ENCODE assay signal across 16 cellular contexts in genomic region chr21:43305811-43306311, GRCh38.
DNase-seq lines count a peak whose midpoint lies in the region; ATAC-seq and TF ChIP-seq lines count a peak whose summit lies in the region.
"Had no signal": no experiment of that assay in that cellular context is flagged by ENCODE, and none has a peak within 500 bp of the region (broad histone marks: within the 10 kb centered on the region; RNA-seq: fewer than 3 reads in every experiment).

No MANE protein-coding gene starts in this region.

- WGBS in heart left ventricle, 4 donors = 87 to 95% (median 90%) methylated on average over 12 to 16 of the region's 16 CpGs
- WGBS in neuronal stem cell (ENCODE audit: extremely low coverage in 2 of 2, insufficient read length in 2 of 2, insufficient replicate concordance in 1 of 2), 2 donors = no CpG with 5 or more reads among the region's 16 CpGs

- no peak overlapping the region for H2BK12ac ChIP-seq in neuronal stem cell (ENCODE audit: low read length)

- intact Hi-C loops in heart left ventricle (cut with DNase I) (no loop called here), upper lobe of right lung (cut with DNase I) (no loop called here), dorsolateral prefrontal cortex (cut with DNase I) (no loop called here)

- H4K8ac ChIP-seq in neuronal stem cell (ENCODE audit: low read depth, low read length) = peak overlapping the region; percentile 43

- H3K36me3 ChIP-seq in OCI-LY3 (replicated peaks; ENCODE audit: low read depth, low read length) (peaks cover 3% of the 10 kb centered on the region), heart left ventricle (no peaks in the 10 kb centered on the region), neuronal stem cell (replicated peaks in 1 of 2; ENCODE audit: control insufficient read depth in 2 of 2, insufficient read depth in 2 of 2, low read length in 2 of 2) (no peaks in the 10 kb centered on the region), upper lobe of right lung (no peaks in the 10 kb centered on the region)
- H3K36me3 ChIP-seq: BLaER1, SJSA1 had no signal

- no peaks in the 10 kb centered on the region for H3K79me2 ChIP-seq in OCI-LY3 (ENCODE audit: low read length)

- H3K9ac ChIP-seq in OCI-LY3 (ENCODE audit: low read length) = peak overlapping the region; percentile 59; the same call in 1 of the 2 replicates
- H3K9ac ChIP-seq in neuronal stem cell (ENCODE audit: low read depth, low read length, poor library complexity) = no peak overlapping the region
- H3K9ac ChIP-seq: BLaER1 had no signal

- H3K18ac ChIP-seq in neuronal stem cell (ENCODE audit: low read length) = peak overlapping the region; percentile 38

- H3K79me1 ChIP-seq in neuronal stem cell (ENCODE audit: low read depth, low read length) = no peaks in the 10 kb centered on the region

- DNase-seq in heart left ventricle = peak in 3 of 5 donors; percentile 17 to 48 (median 17)
- DNase-seq in neuronal stem cell (ENCODE audit: low spot score) = no peak
- peak; percentile 59 for DNase-seq in upper lobe of right lung
- DNase-seq in dorsolateral prefrontal cortex = no peak
- no peak for DNase-seq in NOMO-1 treated with DMSO at 0.1 percent for 48 hours (lab: John Stamatoyannopoulos, UW; ENCODE audit: unreplicated experiment)
- no peak for DNase-seq in COLO668 (lab: John Stamatoyannopoulos, UW; ENCODE audit: unreplicated experiment)
- DNase-seq: DMS153, H7, Karpas-422, NCI-H1105 treated with DMSO at 0.1 percent for 48 hours, NCI-H187 treated with DMSO at 0.1 percent for 48 hours, NCI-H446 treated with DMSO at 0.1 percent for 48 hours, NCI-H774 had no signal

- no peak overlapping the region for H3K4ac ChIP-seq in neuronal stem cell (ENCODE audit: low read length)

- no peak overlapping the region for H3K4me3 ChIP-seq in OCI-LY3 (ENCODE audit: low read length)
- H3K4me3 ChIP-seq in heart left ventricle = no peak overlapping the region
- no peak overlapping the region for H3K4me3 ChIP-seq in neuronal stem cell (ENCODE audit: low read length in 2 of 2)
- H3K4me3 ChIP-seq in upper lobe of right lung = no peak overlapping the region
- no peak overlapping the region for H3K4me3 ChIP-seq in dorsolateral prefrontal cortex
- H3K4me3 ChIP-seq: BLaER1, SJSA1 had no signal

- H3K23ac ChIP-seq in neuronal stem cell (ENCODE audit: low read depth, low read length, poor library complexity) = peak overlapping the region; percentile 65

- no peak overlapping the region for H4K91ac ChIP-seq in neuronal stem cell (ENCODE audit: low read depth, low read length, poor library complexity)

- H2AFZ ChIP-seq in OCI-LY3 (ENCODE audit: low read depth, low read length) = no peak overlapping the region
- no peak overlapping the region for H2AFZ ChIP-seq in neuronal stem cell (ENCODE audit: low read length)

- H3K27ac ChIP-seq in OCI-LY3 (ENCODE audit: low read length) (peak overlapping the region; percentile 83; the same call in 1 of the 2 replicates), heart left ventricle (no peak overlapping the region), neuronal stem cell (replicated peaks; ENCODE audit: low read length) (no peak overlapping the region), upper lobe of right lung (no peak overlapping the region), dorsolateral prefrontal cortex (no peak overlapping the region)
- H3K27ac ChIP-seq: BLaER1, SJSA1 had no signal

- H2AK5ac ChIP-seq in neuronal stem cell (ENCODE audit: low read depth, low read length) = peak overlapping the region; percentile 70

- peak overlapping the region; percentile 73; the same call in 1 of the 2 replicates for H3K4me2 ChIP-seq in OCI-LY3 (ENCODE audit: low read length)
- H3K4me2 ChIP-seq in neuronal stem cell (ENCODE audit: insufficient read depth, low read length, poor library complexity, severe bottlenecking) = peak overlapping the region; percentile 14

- no peaks in the 10 kb centered on the region for H3K27me3 ChIP-seq in OCI-LY3 (ENCODE audit: low read depth, low read length)
- H3K27me3 ChIP-seq in heart left ventricle = no peaks in the 10 kb centered on the region
- H3K27me3 ChIP-seq in neuronal stem cell (ENCODE audit: control insufficient read depth in 3 of 3, insufficient read depth in 3 of 3, low read depth in 1 of 3, low read length in 3 of 3) = no peaks in the 10 kb centered on the region
- no peaks in the 10 kb centered on the region for H3K27me3 ChIP-seq in upper lobe of right lung
- H3K27me3 ChIP-seq in dorsolateral prefrontal cortex = no peaks in the 10 kb centered on the region
- H3K27me3 ChIP-seq: BLaER1, SJSA1 had no signal

- H3K9me3 ChIP-seq in OCI-LY3 (ENCODE audit: insufficient read depth, low read length) = no peaks in the 10 kb centered on the region
- peaks cover 0 to 4% (median 0%) of the 10 kb centered on the region in 12 donors for H3K9me3 ChIP-seq in heart left ventricle
- peaks cover 0 to 2% of the 10 kb centered on the region in 2 donors for H3K9me3 ChIP-seq in neuronal stem cell (replicated peaks in 1 of 2; ENCODE audit: control insufficient read depth in 2 of 2, insufficient read depth in 1 of 2, low read depth in 1 of 2, low read length in 2 of 2)
- no peaks in the 10 kb centered on the region for H3K9me3 ChIP-seq in upper lobe of right lung
- H3K9me3 ChIP-seq: BLaER1, SJSA1 had no signal

- H3K4me1 ChIP-seq in OCI-LY3 (ENCODE audit: low read length) (peaks cover 57% of the 10 kb centered on the region), heart left ventricle (peaks cover 0 to 23% (median 2%) of the 10 kb centered on the region in 12 donors), neuronal stem cell (ENCODE audit: control insufficient read depth in 2 of 2, insufficient read depth in 1 of 2, low read depth in 1 of 2, low read length in 2 of 2) (peaks cover 3 to 5% of the 10 kb centered on the region in 2 donors), upper lobe of right lung (no peaks in the 10 kb centered on the region)

- no peaks in the 10 kb centered on the region for H4K20me1 ChIP-seq in OCI-LY3 (ENCODE audit: insufficient read depth, low read length)
- H4K20me1 ChIP-seq: BLaER1 had no signal

- H2BK120ac ChIP-seq in neuronal stem cell (ENCODE audit: low read depth, low read length) = no peak overlapping the region

- H2BK15ac ChIP-seq in neuronal stem cell (ENCODE audit: low read length) = peak overlapping the region; percentile 75

- no peak for ATAC-seq in heart left ventricle
- ATAC-seq in upper lobe of right lung = no peak

- H3K14ac ChIP-seq in neuronal stem cell (ENCODE audit: low read length) = no peak overlapping the region

- TF ChIP-seq CTCF in OCI-LY3 (IDR thresholded peaks at IDR 0.05; ENCODE audit: low read depth, low read length) (no peak), heart left ventricle (IDR thresholded peaks at IDR 0.05) (no peak), upper lobe of right lung (IDR thresholded peaks at IDR 0.05) (no peak), dorsolateral prefrontal cortex (IDR thresholded peaks at IDR 0.05 in 54 of 56, conservative IDR thresholded peaks at IDR 0.05 in 2 of 56; ENCODE audit: low read depth in 1 of 56, partially characterized antibody in 56 of 56) (no peak)

- H2BK5ac ChIP-seq in neuronal stem cell (ENCODE audit: low read length) = no peak overlapping the region

- TF ChIP-seq POLR2A in heart left ventricle (IDR thresholded peaks at IDR 0.05) = no peak

Comparison
In these comparisons a context has a peak if more than half of its experiments do, and no peak if none do; other contexts are left out.
1. DNase-seq: peak in heart left ventricle (3 of 5) and upper lobe of right lung (single experiment); none in neuronal stem cell (single experiment), dorsolateral prefrontal cortex (0 of 10), NOMO-1 treated with DMSO at 0.1 percent for 48 hours (single experiment) and COLO668 (single experiment).